In the genomic region with DNA sequence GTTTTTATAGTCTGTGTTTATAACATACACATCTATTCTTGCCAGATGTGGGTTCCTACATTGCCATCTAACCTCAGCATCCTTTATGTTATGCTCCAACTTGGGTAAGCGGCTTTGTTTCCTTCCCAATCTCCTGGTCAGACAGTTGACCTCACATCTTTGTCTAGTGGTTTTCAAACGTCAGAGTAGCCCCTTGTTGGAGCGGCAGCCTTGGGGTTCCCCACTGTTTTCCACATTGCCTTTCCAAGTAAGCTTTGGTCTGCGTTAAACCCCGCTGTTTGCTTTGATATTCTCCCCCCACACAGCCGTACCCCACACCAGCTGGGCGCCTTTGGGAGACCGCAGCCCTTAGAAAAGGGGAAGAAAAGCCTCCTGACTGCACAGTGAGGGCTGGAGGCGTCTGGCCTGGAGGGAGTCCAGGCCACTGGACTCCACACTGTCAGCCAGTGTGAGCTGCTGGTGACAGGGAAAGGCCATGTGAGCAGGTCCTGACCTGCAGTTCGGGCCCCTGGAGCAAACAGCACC, we compare ENCODE assay signal across 9 cellular contexts.
DNase-seq lines count a peak whose midpoint lies in the region; ATAC-seq and TF ChIP-seq lines count a peak whose summit lies in the region.
"Had no signal": no experiment of that assay in that cellular context is flagged by ENCODE, and none has a peak within 500 bp of the region (broad histone marks: within the 10 kb centered on the region; RNA-seq: fewer than 3 reads in every experiment).

No MANE protein-coding gene starts in this region.

- H3K27me3 ChIP-seq in right lobe of liver (no peaks in the 10 kb centered on the region), aorta (ENCODE audit: control insufficient read depth in 1 of 2, insufficient read depth in 2 of 2, low read length in 1 of 2) (no peaks in the 10 kb centered on the region)

- no peak for TF ChIP-seq POLR2A in right lobe of liver (IDR thresholded peaks at IDR 0.05)

- peaks cover 9% of the 10 kb centered on the region for H3K36me3 Mint-ChIP-seq in activated naive CD4-positive, alpha-beta T cell treated with anti-CD3 and anti-CD28 coated beads, Interleukin-2, amount 50 U/mL, for 24 hours

- no peaks in the 10 kb centered on the region for H3K9me3 Mint-ChIP-seq in activated naive CD4-positive, alpha-beta T cell treated with anti-CD3 and anti-CD28 coated beads, Interleukin-2, amount 50 U/mL, for 24 hours
- H3K9me3 Mint-ChIP-seq: activated CD4-positive, alpha-beta memory T cell treated with anti-CD3 and anti-CD28 coated beads for 36 hours had no signal

- H3K4me1 ChIP-seq in right lobe of liver (no peaks in the 10 kb centered on the region), aorta (ENCODE audit: control insufficient read depth in 1 of 2, insufficient read depth in 2 of 2, low read length in 2 of 2) (no peaks in the 10 kb centered on the region)

- H3K4me3 Mint-ChIP-seq in activated naive CD4-positive, alpha-beta T cell treated with anti-CD3 and anti-CD28 coated beads, Interleukin-2, amount 50 U/mL, for 24 hours: no peak overlapping the region
- H3K4me3 Mint-ChIP-seq: activated CD4-positive, alpha-beta memory T cell treated with anti-CD3 and anti-CD28 coated beads for 36 hours had no signal

- H3K27me3 Mint-ChIP-seq in activated naive CD4-positive, alpha-beta T cell treated with anti-CD3 and anti-CD28 coated beads, Interleukin-2, amount 50 U/mL, for 24 hours: no peaks in the 10 kb centered on the region
- H3K27me3 Mint-ChIP-seq: activated CD4-positive, alpha-beta memory T cell treated with anti-CD3 and anti-CD28 coated beads for 36 hours had no signal

- H3K9me3 ChIP-seq in right lobe of liver: no peaks in the 10 kb centered on the region
- no peaks in the 10 kb centered on the region for H3K9me3 ChIP-seq in aorta (ENCODE audit: control insufficient read depth, low read length)

- no peak overlapping the region for H3K27ac ChIP-seq in right lobe of liver
- no peak overlapping the region for H3K27ac ChIP-seq in aorta (ENCODE audit: low read depth in 1 of 2, low read length in 2 of 2)

- no peak for DNase-seq in activated naive CD4-positive, alpha-beta T cell (lab: John Stamatoyannopoulos, UW)
- DNase-seq in astrocyte of the spinal cord (ENCODE audit: low read depth, low spot score) (peak; percentile 83), right lobe of liver (peak in 2 of 3 donors; percentile 35 to 62), aorta (peak in 1 of 2 donors; percentile 82), NCI-H82 treated with DMSO at 0.1 percent for 48 hours (lab: John Stamatoyannopoulos, UW; ENCODE audit: unreplicated experiment) (no peak)
- no peak for DNase-seq in activated CD4-positive, CD25-positive, alpha-beta regulatory T cell treated with anti-CD3 and anti-CD28 coated beads, Interleukin-2, amount 50 U/mL, for 72 hours
- DNase-seq: activated CD4-positive, alpha-beta memory T cell treated with anti-CD3 and anti-CD28 coated beads for 36 hours had no signal

- ATAC-seq in right lobe of liver: peak; percentile 58 to 82 (median 72)
- peak; percentile 26 for ATAC-seq in aorta (ENCODE audit: low FRiP score)
- ATAC-seq in HG03520 (IDR thresholded peaks at IDR 0.05; ENCODE audit: unreplicated experiment): no peak

- TF ChIP-seq CTCF in astrocyte of the spinal cord (IDR thresholded peaks at IDR 0.05; ENCODE audit: low read depth, low read length) (no peak), right lobe of liver (IDR thresholded peaks at IDR 0.05) (no peak)

- H3K36me3 ChIP-seq in right lobe of liver (peaks cover 0 to 3% (median 0%) of the 10 kb centered on the region in 4 donors), aorta (ENCODE audit: control insufficient read depth in 1 of 2, insufficient read depth in 2 of 2, low read length in 1 of 2) (no peaks in the 10 kb centered on the region)

- H3K4me3 ChIP-seq in astrocyte of the spinal cord (ENCODE audit: low read depth, low read length) (no peak overlapping the region), right lobe of liver (no peak overlapping the region), aorta (ENCODE audit: low read length in 2 of 2) (no peak overlapping the region)

- WGBS in right lobe of liver (ENCODE audit: insufficient coverage, low coverage, low lambda C conversion rate, missing lambda C conversion rate): 66% methylated on average over 7 of the region's 10 CpGs
- WGBS in aorta, 2 donors: 65 to 67% methylated on average over 10 of the region's 10 CpGs

- in situ Hi-C loops in astrocyte of the spinal cord (cut with HindIII; ENCODE audit: low sequenced_read_pairs): loop anchor here (25.0 kb wide), 1 partner anchor 217 kb away; no protein-coding TSS in a partner anchor

- H3K27ac Mint-ChIP-seq in activated naive CD4-positive, alpha-beta T cell treated with anti-CD3 and anti-CD28 coated beads, Interleukin-2, amount 50 U/mL, for 24 hours: peak overlapping the region; percentile 15
- H3K27ac Mint-ChIP-seq: activated CD4-positive, alpha-beta memory T cell treated with anti-CD3 and anti-CD28 coated beads for 36 hours had no signal

- intact Hi-C loops in right lobe of liver (cut with DNase I) (no loop called here), aorta (cut with DNase I) (no loop called here)

- peaks cover 48% of the 10 kb centered on the region for H3K4me1 Mint-ChIP-seq in activated naive CD4-positive, alpha-beta T cell treated with anti-CD3 and anti-CD28 coated beads, Interleukin-2, amount 50 U/mL, for 24 hours

Comparison
In these comparisons a context has a peak if more than half of its experiments do, and no peak if none do; other contexts are left out.
1. DNase-seq: peak in astrocyte of the spinal cord (single experiment) and right lobe of liver (2 of 3); none in activated naive CD4-positive, alpha-beta T cell (0 of 4), NCI-H82 treated with DMSO at 0.1 percent for 48 hours (single experiment) and activated CD4-positive, CD25-positive, alpha-beta regulatory T cell treated with anti-CD3 and anti-CD28 coated beads, Interleukin-2, amount 50 U/mL, for 72 hours (single experiment).